ENCODE assay signal across 8 cellular contexts in genomic region chr6:41707565-41708200, GRCh38. TPM values are rescaled to one million over a fixed set of nuclear protein-coding genes. Genes with fewer than 3 reads are reported as not detected.
DNase-seq lines count a peak whose midpoint lies in the region; ATAC-seq and TF ChIP-seq lines count a peak whose summit lies in the region.

No MANE protein-coding gene starts in this region.

- H3F3A ChIP-seq in PC-9 (ENCODE audit: insufficient read depth, low read depth), result peaks cover 11% of the 10 kb centered on the region; the same call in 1 of the 2 replicates

- peak in 7 of 10 experiments; percentile 7 to 28 (median 23) for DNase-seq in CD4-positive, alpha-beta T cell
- DNase-seq in RWPE1 (ENCODE audit: low spot score) (no peak), lower leg skin (ENCODE audit: low spot score in 2 of 2) (no peak), PC-9 (no peak)

- TF ChIP-seq POLR2A in lower leg skin (IDR thresholded peaks at IDR 0.05), result no peak

- H3K4me1 ChIP-seq in mucosa of rectum (ENCODE audit: control insufficient read depth in 2 of 2, insufficient read depth in 2 of 2, low read length in 2 of 2), result peaks cover 28 to 40% of the 10 kb centered on the region in 2 donors
- peaks cover 12% of the 10 kb centered on the region for H3K4me1 ChIP-seq in PC-9 (replicated peaks; ENCODE audit: insufficient read depth)

- H3K9ac ChIP-seq in mucosa of rectum (ENCODE audit: low read depth in 1 of 2, low read length in 2 of 2), result no peak overlapping the region

- H3K4me2 ChIP-seq in PC-9, result no peak overlapping the region

- no peaks in the 10 kb centered on the region for H3K9me3 ChIP-seq in CD4-positive, alpha-beta T cell (ENCODE audit: control insufficient read depth, low read length)
- H3K9me3 ChIP-seq in mucosa of rectum (ENCODE audit: control insufficient read depth in 2 of 2, low read length in 2 of 2) (no peaks in the 10 kb centered on the region), PC-9 (ENCODE audit: insufficient read depth, low read depth) (no peaks in the 10 kb centered on the region)

- no peaks in the 10 kb centered on the region; the same call in 1 of the 2 replicates for H3K9me2 ChIP-seq in PC-9 (ENCODE audit: insufficient read depth)

- WGBS in lower leg skin, 2 donors, result 37 to 48% methylated on average over 14 of the region's 14 CpGs

- peak overlapping the region; percentile 64 for H3K27ac Mint-ChIP-seq in CD4-positive, alpha-beta T cell

- POLR2A ChIA-PET in CD4-positive, alpha-beta T cell (lab: Charles Lee), result interaction anchor here (0.9 kb wide), 1 partner anchor 25 kb away, joined by 3 read pairs; no protein-coding TSS in a partner anchor
- POLR2A ChIA-PET in RWPE1 (lab: Yijun Ruan, JAX; ENCODE audit: low non-redundant PET), result interaction anchor here (1.5 kb wide), 1 partner anchor 26 kb away, joined by 6 read pairs; no protein-coding TSS in a partner anchor
- POLR2A ChIA-PET in PC-9 (lab: Charles Lee; ENCODE audit: unreplicated experiment), result no interaction called here

- intact Hi-C loops in CD4-positive, alpha-beta T cell (cut with DNase I, micrococcal nuclease), result loop anchor here in 1 of 2 experiments (2.0 kb wide), 1 partner anchor 23 kb away; no protein-coding TSS in a partner anchor
- intact Hi-C loops in lower leg skin (cut with DNase I; ENCODE audit: low total_unique reads) (no loop called here), PC-9 (cut with micrococcal nuclease; ENCODE audit: unreplicated experiment) (no loop called here)

- H3K27ac ChIP-seq in CD4-positive, alpha-beta T cell (ENCODE audit: low read depth, low read length), result no peak overlapping the region
- peak overlapping the region; percentile 96 for H3K27ac ChIP-seq in RWPE1
- peak overlapping the region; percentile 99 for H3K27ac ChIP-seq in angular gyrus (ENCODE audit: low read depth, low read length)
- H3K27ac ChIP-seq in mucosa of rectum (ENCODE audit: low read depth in 2 of 2, low read length in 2 of 2), result peak overlapping the region; percentile 42 to 79
- H3K27ac ChIP-seq in PC-9, result no peak overlapping the region

- H3K4me1 Mint-ChIP-seq in CD4-positive, alpha-beta T cell (ENCODE audit: low read depth), result peaks cover 38% of the 10 kb centered on the region

- no peak for TF ChIP-seq CTCF in CD4-positive, alpha-beta T cell (IDR thresholded peaks at IDR 0.05)
- TF ChIP-seq CTCF in RWPE1 (conservative IDR thresholded peaks at IDR 0.05; ENCODE audit: low read depth), result no peak
- no peak for TF ChIP-seq CTCF in lower leg skin (IDR thresholded peaks at IDR 0.05)
- no peak for TF ChIP-seq CTCF in PC-9 (conservative IDR thresholded peaks at IDR 0.05)

- no peaks in the 10 kb centered on the region for H3K27me3 ChIP-seq in CD4-positive, alpha-beta T cell (ENCODE audit: control insufficient read depth, insufficient read depth, low read length)
- no peaks in the 10 kb centered on the region for H3K27me3 ChIP-seq in mucosa of rectum (ENCODE audit: control insufficient read depth in 2 of 2, insufficient read depth in 2 of 2, low read length in 2 of 2)
- no peaks in the 10 kb centered on the region for H3K27me3 ChIP-seq in PC-9 (ENCODE audit: insufficient read depth, low read depth)

- peak; percentile 89 for ATAC-seq in CD4-positive, alpha-beta T cell (ENCODE audit: poor library complexity)
- ATAC-seq in HG02973 (IDR thresholded peaks at IDR 0.05; ENCODE audit: unreplicated experiment) (no peak), GM19395 (IDR thresholded peaks at IDR 0.05; ENCODE audit: unreplicated experiment) (no peak)

- peak overlapping the region; percentile 54 for H3K4me3 Mint-ChIP-seq in CD4-positive, alpha-beta T cell

- no peaks in the 10 kb centered on the region for H3K79me2 ChIP-seq in PC-9 (ENCODE audit: low read depth)

- H3K27me3 Mint-ChIP-seq in CD4-positive, alpha-beta T cell, result no peaks in the 10 kb centered on the region

- H3K36me3 ChIP-seq in mucosa of rectum (ENCODE audit: control insufficient read depth in 2 of 2, insufficient read depth in 2 of 2, low read length in 2 of 2) (no peaks in the 10 kb centered on the region), PC-9 (ENCODE audit: low read depth) (no peaks in the 10 kb centered on the region)

- H4K20me1 ChIP-seq in PC-9 (ENCODE audit: insufficient read depth), result no peaks in the 10 kb centered on the region

- no peaks in the 10 kb centered on the region for H3K36me3 Mint-ChIP-seq in CD4-positive, alpha-beta T cell (ENCODE audit: low read depth)

- BruUV-seq in PC-9 (replicated peaks; lab: Mats Ljungman, UMichigan), result no TSS peak

- no peak overlapping the region for H3K4me3 ChIP-seq in mucosa of rectum (ENCODE audit: low read length in 2 of 2)
- H3K4me3 ChIP-seq in lower leg skin (ENCODE audit: low read depth, poor library complexity, severe bottlenecking), result no peak overlapping the region
- no peak overlapping the region for H3K4me3 ChIP-seq in PC-9

- no peak overlapping the region for H2AFZ ChIP-seq in PC-9

- CTCF ChIA-PET in CD4-positive, alpha-beta T cell (lab: Charles Lee), result interaction anchor here (1.1 kb wide), 1 partner anchor 27 kb away, joined by 3 read pairs; the partner anchor contains the start of gene TFEB
- CTCF ChIA-PET in RWPE1 (lab: Yijun Ruan, JAX) (interaction anchor here (0.7 to 1.3 kb wide), 3 partner anchors 15 to 348 kb away, joined by 3 to 4 read pairs (median 3); no protein-coding TSS in a partner anchor), PC-9 (lab: Charles Lee) (no interaction called here)

- no peaks in the 10 kb centered on the region for H3K9me3 Mint-ChIP-seq in CD4-positive, alpha-beta T cell

RNA-seq across cellular contexts. Expression of gene TFEB, which starts 27.7 kb away (rescaled TPM):
- total RNA-seq in CD4-positive, alpha-beta T cell, result 10 to 100 TPM; 23.8 to 24.1 TPM
- total RNA-seq in lower leg skin, result 10 to 100 TPM; 20.2 to 38.3 (median 26.0) TPM
- total RNA-seq in PC-9 (2021), result 7.3 and 8.6 TPM in 2 replicates

RNA-seq across cellular contexts. Expression of gene PGC, which starts 39.5 kb away (rescaled TPM):
- not detected for total RNA-seq in CD4-positive, alpha-beta T cell
- under 1 TPM in 1 of 4 donors, not detected in 3; 0.42 TPM for total RNA-seq in lower leg skin
- total RNA-seq in PC-9 (2021), result not detected in 2 replicates

Comparison
In these comparisons a context has a peak if more than half of its experiments do, and no peak if none do; other contexts are left out.
1. DNase-seq: peak in CD4-positive, alpha-beta T cell (7 of 10); none in RWPE1 (single experiment), lower leg skin (0 of 2) and PC-9 (0 of 2).
2. H3K27ac ChIP-seq: peak in RWPE1 (single experiment), angular gyrus (single experiment) and mucosa of rectum (2 of 2); none in CD4-positive, alpha-beta T cell (single experiment) and PC-9 (single experiment).